Comparison of ENCODE assay signal across 9 cellular contexts in genomic region chr1:248055261-248055660, GRCh38. TPM values are rescaled to one million over a fixed set of nuclear protein-coding genes. Genes with fewer than 3 reads are reported as not detected.
"Had no signal": no experiment of that assay in that cellular context is flagged by ENCODE, and none has a peak within 500 bp of the region (broad histone marks: within the 10 kb centered on the region; RNA-seq: fewer than 3 reads in every experiment).

No MANE protein-coding gene starts in this region.

- ATAC-seq: HepG2, K562 had no signal

- H3K4me2 ChIP-seq: KMS-11 had no signal

- H3K27ac ChIP-seq: HL-60, KMS-11 had no signal

- H3K4me3 ChIP-seq: K562 had no signal

- H3K4me3 Mint-ChIP-seq: IgD-negative memory B cell had no signal

- H3K4me1 Mint-ChIP-seq: IgD-negative memory B cell had no signal

- H3K9ac ChIP-seq: KMS-11 had no signal

- H3K27ac Mint-ChIP-seq: IgD-negative memory B cell had no signal

- H3K36me3 Mint-ChIP-seq: IgD-negative memory B cell had no signal

- DNase-seq: IMR-90, KBM-7, KG1 had no signal

RNA-seq across cellular contexts. Expression of gene OR2L3, which starts 8.6 kb away (rescaled TPM):
- total RNA-seq: HepG2, HT-29, IMR-90, K562 had no signal
- polyA plus RNA-seq: HepG2, IgD-negative memory B cell, IMR-90, K562 had no signal

RNA-seq across cellular contexts. Expression of gene OR2L2, which starts 25.4 kb away (rescaled TPM):
- total RNA-seq: HepG2, HT-29, IMR-90 had no signal
- polyA plus RNA-seq: HepG2, IgD-negative memory B cell, IMR-90 had no signal

RNA-seq across cellular contexts. Expression of gene OR2L13, which starts 39.7 kb away (rescaled TPM):
- total RNA-seq: HepG2, HT-29, IMR-90, K562 had no signal
- polyA plus RNA-seq: HepG2, IMR-90, K562 had no signal

RNA-seq across cellular contexts. Expression of gene OR2L5, which starts 41.8 kb away (rescaled TPM):
- total RNA-seq: HepG2, HT-29, IMR-90, K562 had no signal
- polyA plus RNA-seq: HepG2, IgD-negative memory B cell, IMR-90 had no signal
